17 cellular contexts compared by ENCODE assay signal in genomic region chr18:70398076-70398475, GRCh38.
"Had no signal": no experiment of that assay in that cellular context is flagged by ENCODE, and none has a peak within 500 bp of the region (broad histone marks: within the 10 kb centered on the region; RNA-seq: fewer than 3 reads in every experiment).

No MANE protein-coding gene starts in this region.

- H3K27ac Mint-ChIP-seq: activated CD4-positive, alpha-beta T cell treated with anti-CD3 and anti-CD28 coated beads, Interleukin-2, amount 10 ng/mL, durations not matched to agents 7 days and 5 days; activated T-helper 1 cell treated with anti-CD3 and anti-CD28 coated beads, Interleukin-12 subunit alpha, Interleukin-12 subunit beta, Interleukin-2, Interleukin-4 antibody, amounts not matched to agents 30 ng/mL and 10 ng/mL and 1 ng/mL, durations not matched to agents 14 hours and 24 hours and 36 hours; immature natural killer cell had no signal

- H3K4me1 ChIP-seq: psoas muscle, right lobe of liver, tibial nerve, vagina had no signal

- H3K9me3 Mint-ChIP-seq: activated CD4-positive, alpha-beta T cell treated with anti-CD3 and anti-CD28 coated beads, Interleukin-2, amount 10 ng/mL, durations not matched to agents 7 days and 5 days; activated T-helper 1 cell treated with anti-CD3 and anti-CD28 coated beads, Interleukin-12 subunit alpha, Interleukin-12 subunit beta, Interleukin-2, Interleukin-4 antibody, amounts not matched to agents 30 ng/mL and 10 ng/mL and 1 ng/mL, durations not matched to agents 14 hours and 24 hours and 36 hours; immature natural killer cell had no signal

- H3K27me3 ChIP-seq: right lobe of liver, tibial nerve, vagina had no signal

- H3K9me3 ChIP-seq: psoas muscle, right lobe of liver, tibial nerve, vagina had no signal

- DNase-seq: activated CD4-positive, alpha-beta T cell treated with anti-CD3 and anti-CD28 coated beads, Interleukin-2, amount 10 ng/mL, durations not matched to agents 7 days and 5 days; activated naive CD4-positive, alpha-beta T cell treated with Interleukin-2 at 50 U/mL for 16 hours; anterior cingulate cortex; head of caudate nucleus; immature natural killer cell; psoas muscle; right lobe of liver; stimulated activated CD4-positive, alpha-beta T cell treated with anti-CD3 and anti-CD28 coated beads, Interleukin-4, amount 100 ng/mL, for 4 hours; stimulated activated CD8-positive, alpha-beta memory T cell treated with anti-CD3 and anti-CD28 coated beads, Interleukin-4, amount 100 ng/mL, for 48 hours; stimulated activated naive CD4-positive, alpha-beta T cell treated with Interleukin-2 at 50 U/mL for 16 hours; substantia nigra had no signal

- H3K36me3 ChIP-seq: right lobe of liver, tibial nerve, vagina had no signal

- H3K27me3 Mint-ChIP-seq: activated CD4-positive, alpha-beta T cell treated with anti-CD3 and anti-CD28 coated beads, Interleukin-2, amount 10 ng/mL, durations not matched to agents 7 days and 5 days had no signal

- H3K4me3 ChIP-seq: lung, psoas muscle, right lobe of liver, smooth muscle cell, tibial nerve, vagina had no signal

- H3K4me2 ChIP-seq: smooth muscle cell had no signal

- H3K27ac ChIP-seq: psoas muscle, right lobe of liver, tibial nerve, vagina had no signal

- ATAC-seq: psoas muscle, right lobe of liver had no signal

- H3K4me1 Mint-ChIP-seq: activated CD4-positive, alpha-beta T cell treated with anti-CD3 and anti-CD28 coated beads, Interleukin-2, amount 10 ng/mL, durations not matched to agents 7 days and 5 days; immature natural killer cell; neural crest cell had no signal

- H3K36me3 Mint-ChIP-seq: immature natural killer cell had no signal

- H3K4me3 Mint-ChIP-seq: activated CD4-positive, alpha-beta T cell treated with anti-CD3 and anti-CD28 coated beads, Interleukin-2, amount 10 ng/mL, durations not matched to agents 7 days and 5 days; activated T-helper 1 cell treated with anti-CD3 and anti-CD28 coated beads, Interleukin-12 subunit alpha, Interleukin-12 subunit beta, Interleukin-2, Interleukin-4 antibody, amounts not matched to agents 30 ng/mL and 10 ng/mL and 1 ng/mL, durations not matched to agents 14 hours and 24 hours and 36 hours; immature natural killer cell; neural crest cell had no signal
